Comparison of ENCODE assay signal across 8 cellular contexts in genomic region chr2:69386789-69387734, GRCh38. TPM values are rescaled to one million over a fixed set of nuclear protein-coding genes. Genes with fewer than 3 reads are reported as not detected.
DNase-seq lines count a peak whose midpoint lies in the region; TF ChIP-seq lines count a peak whose summit lies in the region.

Gene GFPT1 (minus strand): TSS chr2:69387227. CDS start chr2:69387071, 156 bp downstream.

- peak within 1 kb of the TSS; percentile 74 for H3K4me3 ChIP-seq in H7 (ENCODE audit: insufficient read depth, low read depth, low read length)
- peak within 1 kb of the TSS; percentile 83 for H3K4me3 ChIP-seq in fibroblast of pulmonary artery (replicated peaks; ENCODE audit: low read depth, low read length)

- H3K9me3 Mint-ChIP-seq in nephron progenitor cell, result no peaks in the 10 kb centered on the region
- no peaks in the 10 kb centered on the region for H3K9me3 Mint-ChIP-seq in stimulated activated naive CD8-positive, alpha-beta T cell treated with anti-CD3 and anti-CD28 coated beads, Interleukin-15, Interleukin-2, amounts not matched to agents 100 ng/mL and 50 ng/mL, for 24 hours

- H3K4me1 Mint-ChIP-seq in nephron progenitor cell, result peaks cover 38% of the 10 kb centered on the region
- peaks cover 49% of the 10 kb centered on the region for H3K4me1 Mint-ChIP-seq in stimulated activated naive CD8-positive, alpha-beta T cell treated with anti-CD3 and anti-CD28 coated beads, Interleukin-15, Interleukin-2, amounts not matched to agents 100 ng/mL and 50 ng/mL, for 24 hours (ENCODE audit: low read depth)

- H3K36me3 ChIP-seq in H7 (replicated peaks; ENCODE audit: control insufficient read depth, insufficient read depth, low read length), result no peaks in the 10 kb centered on the region

- peak within 1 kb of the TSS; percentile 92 for H3K4me3 Mint-ChIP-seq in nephron progenitor cell
- H3K4me3 Mint-ChIP-seq in stimulated activated naive CD8-positive, alpha-beta T cell treated with anti-CD3 and anti-CD28 coated beads, Interleukin-15, Interleukin-2, amounts not matched to agents 100 ng/mL and 50 ng/mL, for 24 hours, result peak within 1 kb of the TSS; percentile 92

- H3K27me3 ChIP-seq in H7 (ENCODE audit: control insufficient read depth, insufficient read depth, low read length), result no peaks in the 10 kb centered on the region

- H3K36me3 Mint-ChIP-seq in nephron progenitor cell (ENCODE audit: low read depth), result peaks cover 18% of the 10 kb centered on the region
- H3K36me3 Mint-ChIP-seq in stimulated activated naive CD8-positive, alpha-beta T cell treated with anti-CD3 and anti-CD28 coated beads, Interleukin-15, Interleukin-2, amounts not matched to agents 100 ng/mL and 50 ng/mL, for 24 hours (ENCODE audit: low read depth), result peaks cover 12% of the 10 kb centered on the region

- DNase-seq in EL (peak; percentile 94), H7 (peak; percentile 96), M059J (ENCODE audit: low read depth) (peak; percentile 93), SHP77 (lab: John Stamatoyannopoulos, UW) (peak; percentile 90 to 91), fibroblast of pulmonary artery (ENCODE audit: low read depth) (peak; percentile 94), nephron progenitor cell (peak; percentile 97)
- DNase-seq in activated effector memory CD4-positive, alpha-beta T cell treated with Interleukin-2 at 50 U/mL for 16 hours, result peak; percentile 92

- peak within 1 kb of the TSS; percentile 94 for H3K27ac Mint-ChIP-seq in nephron progenitor cell
- H3K27ac Mint-ChIP-seq in stimulated activated naive CD8-positive, alpha-beta T cell treated with anti-CD3 and anti-CD28 coated beads, Interleukin-15, Interleukin-2, amounts not matched to agents 100 ng/mL and 50 ng/mL, for 24 hours, result peak within 1 kb of the TSS; percentile 95

- TF ChIP-seq CTCF in fibroblast of pulmonary artery (IDR thresholded peaks at IDR 0.05; ENCODE audit: low read length, missing control alignments) (no peak), nephron progenitor cell (IDR thresholded peaks at IDR 0.05) (no peak)

- no peaks in the 10 kb centered on the region for H3K27me3 Mint-ChIP-seq in nephron progenitor cell (ENCODE audit: low read depth, poor library complexity)
- H3K27me3 Mint-ChIP-seq in stimulated activated naive CD8-positive, alpha-beta T cell treated with anti-CD3 and anti-CD28 coated beads, Interleukin-15, Interleukin-2, amounts not matched to agents 100 ng/mL and 50 ng/mL, for 24 hours, result no peaks in the 10 kb centered on the region

RNA-seq across cellular contexts. Expression of gene GFPT1, which starts in this region (rescaled TPM):
- total RNA-seq in H7 (2014; rRNA removed; shearing (Covaris generic)), result 25.6 and 39.0 TPM in 2 replicates
- total RNA-seq in M059J (2014; rRNA removed; shearing (Covaris generic)), result 18.5 and 30.8 TPM in 2 replicates

Comparison
In these comparisons a context has a peak if more than half of its experiments do, and no peak if none do; other contexts are left out.
1. Peak in every context shown above with its lines: DNase-seq and H3K4me3 ChIP-seq.